ENCODE assay signal across 9 cellular contexts in genomic region chr1:84709175-84709574, GRCh38.
"Had no signal": no experiment of that assay in that cellular context is flagged by ENCODE, and none has a peak within 500 bp of the region (broad histone marks: within the 10 kb centered on the region; RNA-seq: fewer than 3 reads in every experiment).

No MANE protein-coding gene starts in this region.

- FAIRE-seq: H54, HepG2 had no signal

- H3K4me3 ChIP-seq: GM23248 had no signal

- H3K27ac Mint-ChIP-seq: H9 had no signal

- H3K9ac ChIP-seq: GM23248, KMS-11 had no signal

- H3K9me3 Mint-ChIP-seq: H9 had no signal

- H3K27ac ChIP-seq: GM23248, HL-60, KMS-11 had no signal

- H3K4me3 Mint-ChIP-seq: H9 had no signal

- ATAC-seq: HepG2 had no signal

- H3K4me2 ChIP-seq: KMS-11 had no signal

- H2AFZ ChIP-seq: GM23248 had no signal

- DNase-seq: GM23248, GOT3, H9, HCEC 1CT, KBM-7 had no signal
